ENCODE assay signal across 7 cellular contexts in the genomic region with DNA sequence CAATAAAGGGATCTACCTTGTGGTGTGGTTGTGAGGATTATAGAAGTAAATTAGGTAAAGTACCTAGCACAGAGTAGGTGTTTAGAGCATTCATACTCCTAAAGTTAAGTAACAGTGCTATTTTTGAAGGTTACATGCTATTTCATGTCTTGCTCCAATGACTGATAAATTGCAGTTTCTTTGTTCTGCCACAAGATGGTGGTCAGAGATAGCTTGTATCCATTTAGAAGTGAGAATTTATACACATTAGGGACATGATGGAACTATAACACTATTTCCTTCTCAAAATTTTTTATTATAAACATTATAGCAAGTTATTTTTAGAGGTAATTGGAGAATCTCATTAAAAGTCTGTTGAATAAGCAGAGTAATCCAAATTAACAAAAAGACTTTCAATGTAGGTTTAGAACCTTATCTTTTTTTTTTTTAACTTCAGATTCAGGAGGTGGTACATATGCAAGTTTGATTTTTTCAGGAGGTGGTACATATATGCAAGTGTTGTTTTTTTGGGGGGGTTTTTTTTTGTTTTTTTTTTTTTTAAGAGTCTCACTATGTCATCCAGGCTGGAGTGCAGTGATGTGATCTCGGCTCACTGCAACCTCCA. TPM values are rescaled to one million over a fixed set of nuclear protein-coding genes. Genes with fewer than 3 reads are reported as not detected.
A peak's percentile ranks its signal among the peaks of the same experiment; 100 is the strongest.
DNase-seq lines count a peak whose midpoint lies in the region; ATAC-seq and TF ChIP-seq lines count a peak whose summit lies in the region.

No MANE protein-coding gene starts in this region.

- DNase-seq in Daoy (ENCODE audit: low read depth) (peak; percentile 14), NCI-H460 (ENCODE audit: extremely low read depth, low read depth) (peak; percentile 69), cerebellar cortex (ENCODE audit: low spot score) (peak; percentile 64), lung microvascular endothelial cell (ENCODE audit: low read depth in 2 of 2) (peak; percentile 65 to 78), omental fat pad (ENCODE audit: low spot score) (no peak), T1000 (lab: John Stamatoyannopoulos, UW) (no peak)

- no peak for TF ChIP-seq CTCF in omental fat pad (IDR thresholded peaks at IDR 0.05)

- ATAC-seq in GM21526 (IDR thresholded peaks at IDR 0.05; ENCODE audit: low FRiP score, unreplicated experiment) (peak; percentile 64), omental fat pad (ENCODE audit: low FRiP score) (no peak)

RNA-seq across cellular contexts. Expression of gene MTREX, which starts 17.1 kb away (rescaled TPM):
- total RNA-seq in Daoy (2014; rRNA removed; shearing (Covaris generic)): 219 and 221 TPM in 2 replicates
- total RNA-seq in NCI-H460 (2014; rRNA removed; shearing (Covaris generic)): 107 and 128 TPM in 2 replicates
- polyA plus RNA-seq in NCI-H460 (2014; cell fraction: nucleus; rRNA removed): 90.5 and 101 TPM in 2 replicates
- total RNA-seq in lung microvascular endothelial cell: 39.2 and 46.2 TPM in 2 replicates
- total RNA-seq in omental fat pad: 100 to 1,000 TPM in 1 of 4 donors, 10 to 100 TPM in 3; 82.5 to 102 (median 86.1) TPM

RNA-seq across cellular contexts. Expression of gene DHX29, which starts 17.4 kb away (rescaled TPM):
- 27.7 and 41.6 TPM in 2 replicates for total RNA-seq in Daoy (2014; rRNA removed; shearing (Covaris generic))
- total RNA-seq in NCI-H460 (2014; rRNA removed; shearing (Covaris generic)): 30.7 and 35.8 TPM in 2 replicates
- 25.9 and 26.0 TPM in 2 replicates for polyA plus RNA-seq in NCI-H460 (2014; cell fraction: nucleus; rRNA removed)
- total RNA-seq in lung microvascular endothelial cell: 15.5 and 16.5 TPM in 2 replicates
- 10 to 100 TPM; 23.0 to 29.2 (median 25.7) TPM for total RNA-seq in omental fat pad

Comparison
In these comparisons a context has a peak if more than half of its experiments do, and no peak if none do; other contexts are left out.
1. DNase-seq: peak in Daoy (single experiment), NCI-H460 (single experiment), cerebellar cortex (single experiment) and lung microvascular endothelial cell (2 of 2); none in omental fat pad (single experiment) and T1000 (single experiment).